In the genomic region with DNA sequence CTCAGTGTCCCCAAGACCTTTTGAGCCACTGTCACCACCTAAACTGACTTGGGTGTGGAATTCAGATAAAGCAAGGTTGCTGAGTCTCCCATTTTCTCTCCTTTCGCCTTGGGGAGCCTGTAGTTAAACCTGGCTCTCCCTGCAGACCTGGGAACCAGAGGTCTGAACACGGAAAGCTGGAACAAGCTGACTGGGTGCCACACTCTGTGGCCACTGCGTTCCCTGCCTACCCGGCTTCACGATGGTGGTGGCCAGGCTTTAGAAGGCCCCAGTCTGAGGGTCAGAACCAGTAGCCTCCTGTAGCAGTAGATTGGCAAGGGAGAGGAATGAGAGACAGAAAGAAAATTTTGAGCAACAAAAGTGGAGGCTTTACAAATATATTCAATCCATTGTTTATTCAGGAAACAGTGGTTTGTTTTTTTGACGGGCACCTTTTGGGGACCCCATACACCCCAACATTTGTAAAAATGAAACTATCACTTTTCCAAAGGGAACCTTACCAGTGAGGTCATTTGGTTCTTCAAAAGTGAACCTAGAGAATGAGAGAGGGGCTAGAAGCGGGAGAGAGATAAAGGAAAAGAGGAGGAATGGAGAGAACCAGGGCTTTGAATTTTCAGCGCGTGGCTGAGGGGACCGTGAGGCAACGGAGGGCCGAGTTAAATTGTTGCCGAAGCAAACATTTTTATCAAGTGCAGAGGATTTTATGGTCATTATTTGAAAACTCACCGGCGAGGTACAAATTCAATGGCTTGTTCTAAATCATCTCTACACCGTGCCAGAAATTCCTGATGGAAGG, we compare ENCODE assay signal across 17 cellular contexts. TPM values are rescaled to one million over a fixed set of nuclear protein-coding genes. Genes with fewer than 3 reads are reported as not detected.
DNase-seq lines count a peak whose midpoint lies in the region; ATAC-seq and TF ChIP-seq lines count a peak whose summit lies in the region.
"Had no signal": no experiment of that assay in that cellular context is flagged by ENCODE, and none has a peak within 500 bp of the region (broad histone marks: within the 10 kb centered on the region; RNA-seq: fewer than 3 reads in every experiment).

No MANE protein-coding gene starts in this region.

- no peak overlapping the region for H3K4me3 Mint-ChIP-seq in T-helper 1 cell treated with Interleukin-12 subunit alpha and Interleukin-12 subunit beta and Interleukin-4 antibody, amounts not matched to agents 30 μg/mL and 1 μg/mL, for 36 hours
- peak overlapping the region in 3 of 5 experiments; percentile 59 to 77 (median 70) for H3K4me3 Mint-ChIP-seq in brain
- peak overlapping the region; percentile 23 for H3K4me3 Mint-ChIP-seq in natural killer cell treated with Interleukin-12 subunit alpha and Interleukin-12 subunit beta and Interleukin-15 and Interleukin-18, amount 100 ng/mL, for 72 hours
- H3K4me3 Mint-ChIP-seq: activated naive CD8-positive, alpha-beta T cell treated with anti-CD3 and anti-CD28 coated beads, Interleukin-2, amount 10 ng/mL, durations not matched to agents 7 days and 5 days had no signal

- TF ChIP-seq CTCF in brain (conservative IDR thresholded peaks at IDR 0.05) = no peak

- peaks cover 93% of the 10 kb centered on the region for H3K27me3 Mint-ChIP-seq in T-helper 1 cell treated with Interleukin-12 subunit alpha and Interleukin-12 subunit beta and Interleukin-4 antibody, amounts not matched to agents 30 μg/mL and 1 μg/mL, for 36 hours (ENCODE audit: low read depth)
- no peaks in the 10 kb centered on the region for H3K27me3 Mint-ChIP-seq in brain
- peaks cover 61 to 81% of the 10 kb centered on the region in 2 donors for H3K27me3 Mint-ChIP-seq in natural killer cell treated with Interleukin-12 subunit alpha and Interleukin-12 subunit beta and Interleukin-15 and Interleukin-18, amount 100 ng/mL, for 72 hours

- no peak for ATAC-seq in natural killer cell treated with Interleukin-12 subunit alpha and Interleukin-12 subunit beta and Interleukin-15 and Interleukin-18, amount 100 ng/mL, for 72 hours
- no peak for ATAC-seq in GM18511 (IDR thresholded peaks at IDR 0.05; ENCODE audit: unreplicated experiment)
- no peak for ATAC-seq in HG02981 (IDR thresholded peaks at IDR 0.05; ENCODE audit: unreplicated experiment)
- ATAC-seq: left lung had no signal

- peak overlapping the region; percentile 46 for H3K27ac Mint-ChIP-seq in T-helper 1 cell treated with Interleukin-12 subunit alpha and Interleukin-12 subunit beta and Interleukin-4 antibody, amounts not matched to agents 30 μg/mL and 1 μg/mL, for 36 hours
- H3K27ac Mint-ChIP-seq in brain = peak overlapping the region in 1 of 5 experiments; percentile 95
- H3K27ac Mint-ChIP-seq in natural killer cell treated with Interleukin-12 subunit alpha and Interleukin-12 subunit beta and Interleukin-15 and Interleukin-18, amount 100 ng/mL, for 72 hours = peak overlapping the region; percentile 10 to 29
- H3K27ac Mint-ChIP-seq: activated naive CD8-positive, alpha-beta T cell treated with anti-CD3 and anti-CD28 coated beads, Interleukin-2, amount 10 ng/mL, durations not matched to agents 7 days and 5 days had no signal

- POLR2A ChIA-PET in HEK293T (lab: Yijun Ruan, JAX) = no interaction called here

- H3K9me3 Mint-ChIP-seq in T-helper 1 cell treated with Interleukin-12 subunit alpha and Interleukin-12 subunit beta and Interleukin-4 antibody, amounts not matched to agents 30 μg/mL and 1 μg/mL, for 36 hours = no peaks in the 10 kb centered on the region
- peaks cover 0 to 11% (median 0%) of the 10 kb centered on the region in 5 experiments for H3K9me3 Mint-ChIP-seq in brain
- no peaks in the 10 kb centered on the region for H3K9me3 Mint-ChIP-seq in natural killer cell treated with Interleukin-12 subunit alpha and Interleukin-12 subunit beta and Interleukin-15 and Interleukin-18, amount 100 ng/mL, for 72 hours
- H3K9me3 Mint-ChIP-seq: activated naive CD8-positive, alpha-beta T cell treated with anti-CD3 and anti-CD28 coated beads, Interleukin-2, amount 10 ng/mL, durations not matched to agents 7 days and 5 days had no signal

- CTCF ChIA-PET in HEK293T (lab: Yijun Ruan, JAX) = interaction anchor here (0.9 to 1.9 kb wide), 5 partner anchors 18 to 299 kb away, joined by 3 to 5 read pairs (median 3); partner anchors contain the start of gene HOXB5

- peaks cover 33% of the 10 kb centered on the region for H3K4me1 Mint-ChIP-seq in T-helper 1 cell treated with Interleukin-12 subunit alpha and Interleukin-12 subunit beta and Interleukin-4 antibody, amounts not matched to agents 30 μg/mL and 1 μg/mL, for 36 hours (ENCODE audit: low read depth)
- peaks cover 29% of the 10 kb centered on the region for H3K4me1 Mint-ChIP-seq in brain
- H3K4me1 Mint-ChIP-seq in natural killer cell treated with Interleukin-12 subunit alpha and Interleukin-12 subunit beta and Interleukin-15 and Interleukin-18, amount 100 ng/mL, for 72 hours (ENCODE audit: low read depth in 2 of 2) = peaks cover 39 to 49% of the 10 kb centered on the region in 2 donors

- H3K36me3 Mint-ChIP-seq in T-helper 1 cell treated with Interleukin-12 subunit alpha and Interleukin-12 subunit beta and Interleukin-4 antibody, amounts not matched to agents 30 μg/mL and 1 μg/mL, for 36 hours (ENCODE audit: low read depth) = peaks cover 3% of the 10 kb centered on the region
- H3K36me3 Mint-ChIP-seq in brain = no peaks in the 10 kb centered on the region
- H3K36me3 Mint-ChIP-seq in natural killer cell treated with Interleukin-12 subunit alpha and Interleukin-12 subunit beta and Interleukin-15 and Interleukin-18, amount 100 ng/mL, for 72 hours = no peaks in the 10 kb centered on the region
- H3K36me3 Mint-ChIP-seq: activated naive CD8-positive, alpha-beta T cell treated with anti-CD3 and anti-CD28 coated beads, Interleukin-2, amount 10 ng/mL, durations not matched to agents 7 days and 5 days; CD4-positive, alpha-beta memory T cell had no signal

- DNase-seq in T-helper 1 cell (no peak), HEK293T (ENCODE audit: extremely low spot score) (no peak), amygdala (lab: John Stamatoyannopoulos, UW) (no peak)
- DNase-seq in natural killer cell treated with Interleukin-12 subunit alpha and Interleukin-12 subunit beta and Interleukin-15 and Interleukin-18, amount 100 ng/mL, for 72 hours (ENCODE audit: low spot score) = no peak
- DNase-seq: activated CD4-positive, CD25-positive, alpha-beta regulatory T cell; activated naive CD8-positive, alpha-beta T cell treated with anti-CD3 and anti-CD28 coated beads, Interleukin-2, amount 10 ng/mL, durations not matched to agents 7 days and 5 days; CD4-positive, alpha-beta memory T cell; central memory CD4-positive, alpha-beta T cell; left lung; NCI-H2029; PC-9; stimulated activated CD4-positive, alpha-beta T cell treated with anti-CD3 and anti-CD28 coated beads, Interleukin-2, amount 100 ng/mL, for 24 hours had no signal

TF ChIP-seq in HEK293T, 16 proteins besides CTCF, POLR2A, EP300 and RAD21:
- TF ChIP-seq HDGF (IDR thresholded peaks at IDR 0.05; ENCODE audit: borderline replicate concordance) (no peak), ELF4 (IDR thresholded peaks at IDR 0.05) (no peak), L3MBTL2 (conservative IDR thresholded peaks at IDR 0.05) (peak; percentile 36; the same call in 1 of the 2 replicates)
TF ChIP-seq in HEK293T: peak in this region for 1.

RNA-seq across cellular contexts. Expression of gene HOXB8, which starts 1.8 kb away (rescaled TPM):
- polyA plus RNA-seq in brain (ENCODE audit: insufficient read depth, low read depth, low replicate concordance) = 65.2 TPM
- total RNA-seq in natural killer cell treated with Interleukin-12 subunit alpha and Interleukin-12 subunit beta and Interleukin-15 and Interleukin-18, amount 100 ng/mL, for 72 hours = not detected
- total RNA-seq: activated naive CD8-positive, alpha-beta T cell treated with anti-CD3 and anti-CD28 coated beads, Interleukin-2, amount 10 ng/mL, durations not matched to agents 7 days and 5 days; CD4-positive, alpha-beta memory T cell had no signal
- polyA plus RNA-seq: CD4-positive, alpha-beta memory T cell; neural cell had no signal

RNA-seq across cellular contexts. Expression of gene HOXB7, which starts 6.1 kb away (rescaled TPM):
- polyA plus RNA-seq in brain (ENCODE audit: insufficient read depth, low read depth, low replicate concordance) = 37.1 TPM
- total RNA-seq in natural killer cell treated with Interleukin-12 subunit alpha and Interleukin-12 subunit beta and Interleukin-15 and Interleukin-18, amount 100 ng/mL, for 72 hours = 1 to 10 TPM; 1.1 to 2.7 TPM
- polyA plus RNA-seq: neural cell had no signal

RNA-seq across cellular contexts. Expression of gene HOXB9, which starts 9.2 kb away (rescaled TPM):
- polyA plus RNA-seq in brain (ENCODE audit: insufficient read depth, low read depth, low replicate concordance) = 5.0 TPM
- 1 to 10 TPM in 1 of 2 donors, under 1 TPM in 1; 0.78 to 2.7 TPM for total RNA-seq in natural killer cell treated with Interleukin-12 subunit alpha and Interleukin-12 subunit beta and Interleukin-15 and Interleukin-18, amount 100 ng/mL, for 72 hours
- total RNA-seq: CD4-positive, alpha-beta memory T cell; left lung had no signal
- polyA plus RNA-seq: CD4-positive, alpha-beta memory T cell; neural cell had no signal

RNA-seq across cellular contexts. Expression of gene HOXB6, which starts 12.1 kb away (rescaled TPM):
- 31.9 TPM for polyA plus RNA-seq in brain (ENCODE audit: insufficient read depth, low read depth, low replicate concordance)
- total RNA-seq in natural killer cell treated with Interleukin-12 subunit alpha and Interleukin-12 subunit beta and Interleukin-15 and Interleukin-18, amount 100 ng/mL, for 72 hours = 1 to 10 TPM; 1.9 to 2.2 TPM
- total RNA-seq: activated naive CD8-positive, alpha-beta T cell treated with anti-CD3 and anti-CD28 coated beads, Interleukin-2, amount 10 ng/mL, durations not matched to agents 7 days and 5 days had no signal
- polyA plus RNA-seq: CD4-positive, alpha-beta memory T cell; neural cell had no signal

RNA-seq across cellular contexts. Expression of gene HOXB5, which starts 23.3 kb away (rescaled TPM):
- polyA plus RNA-seq in brain (ENCODE audit: insufficient read depth, low read depth, low replicate concordance) = 234 TPM
- total RNA-seq in natural killer cell treated with Interleukin-12 subunit alpha and Interleukin-12 subunit beta and Interleukin-15 and Interleukin-18, amount 100 ng/mL, for 72 hours = under 1 TPM in 1 of 2 donors, not detected in 1; 0.70 TPM
- total RNA-seq: activated naive CD8-positive, alpha-beta T cell treated with anti-CD3 and anti-CD28 coated beads, Interleukin-2, amount 10 ng/mL, durations not matched to agents 7 days and 5 days; CD4-positive, alpha-beta memory T cell had no signal
- polyA plus RNA-seq: CD4-positive, alpha-beta memory T cell; neural cell had no signal
